Comparison of ENCODE assay signal across 18 cellular contexts in the genomic region with DNA sequence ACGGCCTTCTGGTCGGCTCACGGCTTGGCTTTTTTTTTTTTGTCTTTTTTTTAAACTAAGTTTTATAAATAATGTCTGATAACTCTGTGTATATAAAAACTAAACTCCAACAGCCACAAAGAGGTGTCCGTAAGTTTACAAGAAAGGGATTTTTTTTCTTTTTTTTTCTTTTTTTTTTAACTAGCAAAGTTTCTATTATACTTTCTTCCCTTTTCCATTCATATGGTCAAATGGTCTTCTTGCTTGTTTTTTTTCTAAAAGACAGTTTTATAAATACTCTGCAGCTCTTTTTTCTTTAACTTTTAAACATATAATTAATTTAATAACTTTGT. TPM values are rescaled to one million over a fixed set of nuclear protein-coding genes. Genes with fewer than 3 reads are reported as not detected.
A peak's percentile ranks its signal among the peaks of the same experiment; 100 is the strongest.
DNase-seq lines count a peak whose midpoint lies in the region; ATAC-seq, FAIRE-seq and TF ChIP-seq lines count a peak whose summit lies in the region.
"Had no signal": no experiment of that assay in that cellular context is flagged by ENCODE, and none has a peak within 500 bp of the region (broad histone marks: within the 10 kb centered on the region; RNA-seq: fewer than 3 reads in every experiment).

No MANE protein-coding gene starts in this region.

- intact Hi-C loops in kidney (cut with DNase I): no loop called here
- intact Hi-C loops in PC-9 (cut with micrococcal nuclease; ENCODE audit: unreplicated experiment): no loop called here

- FAIRE-seq in A549 (lab: Jason Lieb, UNC) (no peak), G401.6 (lab: Jason Lieb, UNC) (peak; percentile 92), TTC549 (lab: Jason Lieb, UNC) (peak; percentile 55), kidney (lab: Jason Lieb, UNC) (peak; percentile 11)
- FAIRE-seq: A204.1, RCC 7860 had no signal

- no peaks in the 10 kb centered on the region for H3K9me2 ChIP-seq in PC-9 (ENCODE audit: insufficient read depth)

- H3K9me3 ChIP-seq in A549 (no peaks in the 10 kb centered on the region), kidney (ENCODE audit: control insufficient read depth in 1 of 2, low read length in 2 of 2) (no peaks in the 10 kb centered on the region), PC-9 (ENCODE audit: insufficient read depth, low read depth) (no peaks in the 10 kb centered on the region)
- H3K9me3 ChIP-seq: HAP-1 had no signal

- no peak for TF ChIP-seq RAD21 in A549 (conservative IDR thresholded peaks at IDR 0.05 in 1 of 2, IDR thresholded peaks at IDR 0.05 in 1 of 2)

- no peak overlapping the region for H3K4me3 ChIP-seq in A549
- no peak overlapping the region for H3K4me3 ChIP-seq in kidney (ENCODE audit: low read length in 2 of 2)
- H3K4me3 ChIP-seq in PC-9: no peak overlapping the region
- H3K4me3 ChIP-seq: HAP-1 had no signal

- no peaks in the 10 kb centered on the region for H3K27me3 ChIP-seq in PC-9 (ENCODE audit: insufficient read depth, low read depth)

- H3K79me2 ChIP-seq in PC-9 (ENCODE audit: low read depth): peaks cover 78% of the 10 kb centered on the region

- CTCF ChIA-PET in A549 (lab: Yijun Ruan, JAX): interaction anchor here (2.2 kb wide), 1 partner anchor 38 kb away, joined by 8 read pairs; no protein-coding TSS in a partner anchor
- CTCF ChIA-PET in PC-9 (lab: Charles Lee): no interaction called here

- H3K27ac ChIP-seq in A549: no peak overlapping the region; a peak in 1 of 6 replicates
- no peak overlapping the region for H3K27ac ChIP-seq in kidney (ENCODE audit: low read depth in 2 of 2, low read length in 2 of 2)
- no peak overlapping the region for H3K27ac ChIP-seq in PC-9

- H3F3A ChIP-seq in PC-9 (ENCODE audit: insufficient read depth, low read depth): peaks cover 47% of the 10 kb centered on the region

- no peak for ATAC-seq in A549
- no peak for ATAC-seq in GM18520 (IDR thresholded peaks at IDR 0.05; ENCODE audit: unreplicated experiment)

- peak overlapping the region; percentile 96 for H3K4me2 ChIP-seq in A549
- no peak overlapping the region for H3K4me2 ChIP-seq in PC-9

- TF ChIP-seq POLR2A in A549 (IDR thresholded peaks at IDR 0.05; ENCODE audit: low read length): no peak

- WGBS in A549 (ENCODE audit: missing lambda C conversion rate): 95% methylated on average over 4 of the region's 4 CpGs

- TF ChIP-seq EP300 in A549 (IDR thresholded peaks at IDR 0.05): no peak

- peaks cover 17% of the 10 kb centered on the region for H4K20me1 ChIP-seq in PC-9 (ENCODE audit: insufficient read depth)

- H3K9ac ChIP-seq in kidney (ENCODE audit: low read length in 2 of 2): no peak overlapping the region

- H3K4me1 ChIP-seq in A549 (peaks cover 83% of the 10 kb centered on the region), kidney (ENCODE audit: control insufficient read depth in 1 of 2, insufficient read depth in 1 of 2, low read depth in 1 of 2, low read length in 2 of 2) (peaks cover 30 to 44% of the 10 kb centered on the region in 2 donors), PC-9 (replicated peaks; ENCODE audit: insufficient read depth) (peaks cover 59% of the 10 kb centered on the region)

- POLR2A ChIA-PET in A549 (lab: Yijun Ruan, JAX): no interaction called here
- POLR2A ChIA-PET in PC-9 (lab: Charles Lee; ENCODE audit: unreplicated experiment): no interaction called here

- TF ChIP-seq CTCF in A549 (IDR thresholded peaks at IDR 0.05) (no peak), kidney (IDR thresholded peaks at IDR 0.05; ENCODE audit: borderline replicate concordance, extremely low read depth, insufficient read depth) (no peak), PC-9 (conservative IDR thresholded peaks at IDR 0.05) (no peak)

- no TSS peak for BruUV-seq in PC-9 (replicated peaks; lab: Mats Ljungman, UMichigan)

- H2AFZ ChIP-seq in PC-9: no peak overlapping the region

- DNase-seq in A549 (ENCODE audit: low read depth in 1 of 2, low spot score in 1 of 2) (no peak), kidney (no peak), D341Med (ENCODE audit: low spot score) (no peak), NCI-H2107 (lab: John Stamatoyannopoulos, UW) (no peak), PC-9 (no peak)
- DNase-seq: CD4-positive, alpha-beta T cell; DMS53; NCI-H1436; NCI-H2081 treated with DMSO at 0.1 percent for 48 hours; NCI-H2227 treated with DMSO at 0.1 percent for 48 hours; NCI-H524; SHP77 treated with DMSO at 0.1 percent for 48 hours had no signal

- H3K36me3 ChIP-seq in kidney (ENCODE audit: control insufficient read depth in 1 of 2, insufficient read depth in 2 of 2, low read length in 2 of 2) (peaks cover 6 to 12% of the 10 kb centered on the region in 2 donors), PC-9 (ENCODE audit: low read depth) (no peaks in the 10 kb centered on the region)

TF ChIP-seq in A549, 52 proteins besides CTCF, POLR2A, EP300 and RAD21 (continues in another document):
- TF ChIP-seq, protein P1, sequence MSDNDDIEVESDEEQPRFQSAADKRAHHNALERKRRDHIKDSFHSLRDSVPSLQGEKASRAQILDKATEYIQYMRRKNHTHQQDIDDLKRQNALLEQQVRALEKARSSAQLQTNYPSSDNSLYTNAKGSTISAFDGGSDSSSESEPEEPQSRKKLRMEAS (IDR thresholded peaks at IDR 0.05): no peak
- TF ChIP-seq RARB (CRISPR knock-in tag; IDR thresholded peaks at IDR 0.05) (no peak), MAFK (IDR thresholded peaks at IDR 0.05; ENCODE audit: partially characterized antibody) (no peak), HOXB5 (CRISPR knock-in tag; IDR thresholded peaks at IDR 0.05) (no peak), RNF2 (IDR thresholded peaks at IDR 0.05; ENCODE audit: borderline replicate concordance, low read depth) (no peak), ZFP36 (IDR thresholded peaks at IDR 0.05; ENCODE audit: borderline replicate concordance, partially characterized antibody) (no peak)
- TF ChIP-seq, protein P2, sequence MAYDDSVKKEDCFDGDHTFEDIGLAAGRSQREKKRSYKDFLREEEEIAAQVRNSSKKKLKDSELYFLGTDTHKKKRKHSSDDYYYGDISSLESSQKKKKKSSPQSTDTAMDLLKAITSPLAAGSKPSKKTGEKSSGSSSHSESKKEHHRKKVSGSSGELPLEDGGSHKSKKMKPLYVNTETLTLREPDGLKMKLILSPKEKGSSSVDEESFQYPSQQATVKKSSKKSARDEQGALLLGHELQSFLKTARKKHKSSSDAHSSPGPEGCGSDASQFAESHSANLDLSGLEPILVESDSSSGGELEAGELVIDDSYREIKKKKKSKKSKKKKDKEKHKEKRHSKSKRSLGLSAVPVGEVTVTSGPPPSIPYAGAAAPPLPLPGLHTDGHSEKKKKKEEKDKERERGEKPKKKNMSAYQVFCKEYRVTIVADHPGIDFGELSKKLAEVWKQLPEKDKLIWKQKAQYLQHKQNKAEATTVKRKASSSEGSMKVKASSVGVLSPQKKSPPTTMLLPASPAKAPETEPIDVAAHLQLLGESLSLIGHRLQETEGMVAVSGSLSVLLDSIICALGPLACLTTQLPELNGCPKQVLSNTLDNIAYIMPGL (CRISPR knock-in tag; IDR thresholded peaks at IDR 0.05; ENCODE audit: borderline replicate concordance): no peak

RNA-seq across cellular contexts. Expression of a gene that starts 3.5 kb away (rescaled TPM):
- 9.8 and 13.7 TPM in 2 replicates for polyA plus RNA-seq in A549 (2011; rRNA removed)
- 29.1 and 29.7 TPM in 2 replicates for polyA plus RNA-seq in A549 (2012; cell fraction: cytosol; rRNA removed)
- 131 and 141 TPM in 2 replicates for polyA plus RNA-seq in A549 (2012; cell fraction: nucleus; rRNA removed)
- 34.0 to 35.2 TPM (median 34.8 TPM) in 3 replicates for polyA plus RNA-seq in A549 (2017; fragmentation: RNase III; extraction: RNeasy Plus Mini Kit Qiagen cat#74134 plus additional on column Dnase treatment)
- polyA minus RNA-seq in A549 (2011; rRNA and poly(A)+ RNA removed): 40.0 and 46.9 TPM in 2 replicates
- total RNA-seq in kidney: 25.2 TPM
- 17.4 TPM for polyA plus RNA-seq in kidney (ENCODE audit: insufficient read depth, low read depth, low replicate concordance)
- 78.3 and 98.5 TPM in 2 replicates for total RNA-seq in PC-9 (2021)

RNA-seq across cellular contexts. Expression of a gene that starts 6.0 kb away (rescaled TPM):
- polyA plus RNA-seq in A549 (2011; rRNA removed): 41.6 and 47.9 TPM in 2 replicates
- polyA plus RNA-seq in A549 (2012; cell fraction: cytosol; rRNA removed): 55.5 and 60.4 TPM in 2 replicates
- polyA plus RNA-seq in A549 (2012; cell fraction: nucleus; rRNA removed): 194 and 235 TPM in 2 replicates
- polyA plus RNA-seq in A549 (2017; fragmentation: RNase III; extraction: RNeasy Plus Mini Kit Qiagen cat#74134 plus additional on column Dnase treatment): 49.8 to 57.9 TPM (median 52.4 TPM) in 3 replicates
- 18.1 and 22.6 TPM in 2 replicates for polyA minus RNA-seq in A549 (2011; rRNA and poly(A)+ RNA removed)
- total RNA-seq in kidney: 18.2 TPM
- polyA plus RNA-seq in kidney (ENCODE audit: insufficient read depth, low read depth, low replicate concordance): 8.3 TPM
- 79.5 and 85.9 TPM in 2 replicates for total RNA-seq in PC-9 (2021)

RNA-seq across cellular contexts. Expression of a gene that starts 10.3 kb away (rescaled TPM):
- polyA plus RNA-seq in A549 (2011; rRNA removed) (7.1 and 7.7 TPM in 2 replicates), A549 (2017; fragmentation: RNase III; extraction: RNeasy Plus Mini Kit Qiagen cat#74134 plus additional on column Dnase treatment) (14.8 to 17.0 TPM (median 16.3 TPM) in 3 replicates), kidney (ENCODE audit: insufficient read depth, low read depth, low replicate concordance) (104 TPM)
- polyA plus RNA-seq in A549 (2012; cell fraction: cytosol; rRNA removed): 16.6 and 20.5 TPM in 2 replicates
- 39.2 and 46.7 TPM in 2 replicates for polyA plus RNA-seq in A549 (2012; cell fraction: nucleus; rRNA removed)
- polyA minus RNA-seq in A549 (2011; rRNA and poly(A)+ RNA removed): 12.4 and 13.8 TPM in 2 replicates
- total RNA-seq in kidney (28.4 TPM), PC-9 (2021) (54.7 and 82.2 TPM in 2 replicates)

RNA-seq across cellular contexts. Expression of a gene that starts 15.6 kb away (rescaled TPM):
- polyA plus RNA-seq in A549 (2011; rRNA removed): 77.1 and 81.4 TPM in 2 replicates
- 150 and 202 TPM in 2 replicates for polyA plus RNA-seq in A549 (2012; cell fraction: cytosol; rRNA removed)
- 126 and 181 TPM in 2 replicates for polyA plus RNA-seq in A549 (2012; cell fraction: nucleus; rRNA removed)
- polyA plus RNA-seq in A549 (2017; fragmentation: RNase III; extraction: RNeasy Plus Mini Kit Qiagen cat#74134 plus additional on column Dnase treatment): 81.4 to 93.3 TPM (median 87.2 TPM) in 3 replicates
- polyA minus RNA-seq in A549 (2011; rRNA and poly(A)+ RNA removed): 94.1 and 104 TPM in 2 replicates
- total RNA-seq in kidney: 14.2 TPM
- 7.9 TPM for polyA plus RNA-seq in kidney (ENCODE audit: insufficient read depth, low read depth, low replicate concordance)
- 88.9 and 120 TPM in 2 replicates for total RNA-seq in PC-9 (2021)

RNA-seq across cellular contexts. Expression of a gene that starts 19.5 kb away (rescaled TPM):
- polyA plus RNA-seq in A549 (2011; rRNA removed) (0.34 and 0.41 TPM in 2 replicates), A549 (2017; fragmentation: RNase III; extraction: RNeasy Plus Mini Kit Qiagen cat#74134 plus additional on column Dnase treatment) (0.29 to 0.45 TPM (median 0.38 TPM) in 3 replicates), kidney (ENCODE audit: insufficient read depth, low read depth, low replicate concordance) (1.4 TPM)
- polyA plus RNA-seq in A549 (2012; cell fraction: cytosol; rRNA removed): 0.41 and 0.48 TPM in 2 replicates
- 0.48 and 0.61 TPM in 2 replicates for polyA plus RNA-seq in A549 (2012; cell fraction: nucleus; rRNA removed)
- polyA minus RNA-seq in A549 (2011; rRNA and poly(A)+ RNA removed): 0.78 and 1.1 TPM in 2 replicates
- total RNA-seq in kidney (0.66 TPM), PC-9 (2021) (0.83 and 1.1 TPM in 2 replicates)
